ENCODE assay signal across 10 cellular contexts in the genomic region with DNA sequence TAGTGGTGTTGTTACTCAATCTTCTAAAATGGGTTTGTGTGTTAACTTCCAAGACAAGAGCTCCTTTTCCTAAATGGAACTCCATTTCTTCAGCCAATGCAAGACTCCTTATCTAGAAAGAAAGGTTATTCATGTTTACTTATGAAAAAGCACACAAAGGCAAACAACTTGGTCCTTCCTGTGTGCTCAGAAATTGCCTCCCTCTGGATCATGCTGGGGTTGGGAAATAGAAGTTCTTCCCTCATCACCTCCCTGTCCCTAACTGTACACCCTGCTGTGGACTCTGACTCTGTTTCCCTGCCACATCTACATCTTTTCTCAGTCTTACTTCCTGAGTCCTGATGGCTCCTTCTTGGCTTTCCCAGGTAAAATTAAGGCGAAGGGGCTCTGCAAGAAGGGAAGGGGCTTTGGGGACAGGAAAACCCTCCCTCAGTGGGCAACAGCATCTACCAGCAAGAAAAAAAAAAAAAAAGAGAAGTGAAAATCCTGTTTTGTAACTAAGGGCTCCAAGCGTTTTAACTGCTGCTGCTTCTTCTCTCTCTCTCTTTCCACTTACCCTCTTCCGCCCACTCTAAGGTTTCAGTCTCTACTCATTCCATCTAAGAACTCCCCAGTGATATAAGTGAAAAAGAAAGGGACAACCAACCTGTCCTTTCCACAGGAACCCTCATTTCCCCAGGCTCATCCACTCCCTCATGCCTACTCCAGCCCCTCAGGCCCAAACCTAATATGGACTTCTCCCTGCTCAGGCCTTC.
DNase-seq lines count a peak whose midpoint lies in the region; ATAC-seq, FAIRE-seq and TF ChIP-seq lines count a peak whose summit lies in the region.
"Had no signal": no experiment of that assay in that cellular context is flagged by ENCODE, and none has a peak within 500 bp of the region (broad histone marks: within the 10 kb centered on the region; RNA-seq: fewer than 3 reads in every experiment).

No MANE protein-coding gene starts in this region.

- ATAC-seq in GM19397 (IDR thresholded peaks at IDR 0.05; ENCODE audit: unreplicated experiment): peak; percentile 71
- ATAC-seq in HG03066 (IDR thresholded peaks at IDR 0.05; ENCODE audit: low read depth, unreplicated experiment): peak; percentile 72

- no peaks in the 10 kb centered on the region for H4K20me1 ChIP-seq in DOHH2 (ENCODE audit: control insufficient read depth, insufficient read depth, low read depth, low read length)

- DNase-seq in SIG-M5 treated with dmso at 0.1 percent for 504 hours (lab: John Stamatoyannopoulos, UW; ENCODE audit: unreplicated experiment): peak; percentile 93
- DNase-seq in RCC 7860 (ENCODE audit: low spot score): no peak
- DNase-seq in activated naive CD4-positive, alpha-beta T cell treated with Interleukin-2 at 50 U/mL for 16 hours: no peak
- no peak for DNase-seq in NCI-H69 (lab: John Stamatoyannopoulos, UW)
- no peak for DNase-seq in NCI-H748 treated with DMSO at 0.1 percent for 48 hours (lab: John Stamatoyannopoulos, UW)
- DNase-seq: right lobe of liver had no signal

- TF ChIP-seq CTCF in DOHH2 (IDR thresholded peaks at IDR 0.05; ENCODE audit: low read depth, low read length, poor library complexity, severe bottlenecking): no peak

- no peak for FAIRE-seq in RCC 7860 (lab: Jason Lieb, UNC)

- peak overlapping the region; percentile 78 for H3K4me2 ChIP-seq in DOHH2 (ENCODE audit: low read length)

- H3K9me3 ChIP-seq in DOHH2 (ENCODE audit: control insufficient read depth, insufficient read depth, low read length): no peaks in the 10 kb centered on the region
- H3K9me3 ChIP-seq: right lobe of liver had no signal

- no peaks in the 10 kb centered on the region for H3K27me3 ChIP-seq in DOHH2 (ENCODE audit: control insufficient read depth, low read length)
- H3K27me3 ChIP-seq: cardiac muscle cell had no signal

- peaks cover 14% of the 10 kb centered on the region for H3F3A ChIP-seq in DOHH2 (ENCODE audit: control insufficient read depth, insufficient read depth)

- H3K9me2 ChIP-seq in DOHH2 (replicated peaks; ENCODE audit: control insufficient read depth, low read length): no peaks in the 10 kb centered on the region

- no peaks in the 10 kb centered on the region for H3K79me2 ChIP-seq in DOHH2 (ENCODE audit: control insufficient read depth, low read length)

- H3K4me1 ChIP-seq in DOHH2 (ENCODE audit: control insufficient read depth, low read length): peaks cover 53% of the 10 kb centered on the region
- H3K4me1 ChIP-seq: right lobe of liver had no signal

- peak overlapping the region; percentile 60 for H3K27ac ChIP-seq in DOHH2 (ENCODE audit: low read depth, low read length)
- H3K27ac ChIP-seq: cardiac muscle cell, right lobe of liver had no signal

- peak overlapping the region; percentile 64 for H3K4me3 ChIP-seq in DOHH2 (ENCODE audit: low read length)
- H3K4me3 ChIP-seq: cardiac muscle cell, right lobe of liver had no signal

- H3K36me3 ChIP-seq in DOHH2 (ENCODE audit: control insufficient read depth, low read length): no peaks in the 10 kb centered on the region
- H3K36me3 ChIP-seq: cardiac muscle cell, right lobe of liver had no signal
